In genomic region chr5:168530751-168531150, GRCh38 we compare ENCODE assay signal across 16 cellular contexts. TPM values are rescaled to one million over a fixed set of nuclear protein-coding genes. Genes with fewer than 3 reads are reported as not detected.
DNase-seq lines count a peak whose midpoint lies in the region; ATAC-seq and TF ChIP-seq lines count a peak whose summit lies in the region.
"Had no signal": no experiment of that assay in that cellular context is flagged by ENCODE, and none has a peak within 500 bp of the region (broad histone marks: within the 10 kb centered on the region; RNA-seq: fewer than 3 reads in every experiment).

No MANE protein-coding gene starts in this region.

- ATAC-seq in GM23338: no peak
- ATAC-seq in GM21447 (IDR thresholded peaks at IDR 0.05; ENCODE audit: unreplicated experiment): no peak
- ATAC-seq in GM18861 (IDR thresholded peaks at IDR 0.05; ENCODE audit: unreplicated experiment): no peak

- POLR2A ChIA-PET in CD4-positive, alpha-beta memory T cell (lab: Charles Lee; ENCODE audit: partially characterized antibody): no interaction called here

- no peak overlapping the region for H3K4me2 ChIP-seq in GM23338

- H2AFZ ChIP-seq in GM23338: no peak overlapping the region

- H3K79me2 ChIP-seq in GM23338 (replicated peaks; ENCODE audit: insufficient read depth): no peaks in the 10 kb centered on the region

- no peaks in the 10 kb centered on the region for H3K9me2 ChIP-seq in GM23338 (ENCODE audit: insufficient read depth)

- H3K36me3 Mint-ChIP-seq in CD4-positive, alpha-beta memory T cell: peaks cover 0 to 4% of the 10 kb centered on the region in 2 donors
- H3K36me3 Mint-ChIP-seq in GM23338 (ENCODE audit: low read depth) (peaks cover 12% of the 10 kb centered on the region), brain (peaks cover 11% of the 10 kb centered on the region), nephron (ENCODE audit: low read depth) (peaks cover 7% of the 10 kb centered on the region)

- H3K27me3 ChIP-seq in CD4-positive, alpha-beta memory T cell (ENCODE audit: insufficient read depth, low read length): peaks cover 12% of the 10 kb centered on the region
- H3K27me3 ChIP-seq in GM23338 (ENCODE audit: insufficient read depth): peaks cover 26% of the 10 kb centered on the region

- TF ChIP-seq CTCF in GM23338 (conservative IDR thresholded peaks at IDR 0.05; ENCODE audit: low read depth in 2 of 2) (no peak), brain (conservative IDR thresholded peaks at IDR 0.05) (no peak), nephron (IDR thresholded peaks at IDR 0.05; ENCODE audit: unreplicated experiment in 3 of 3) (no peak)

- H3K4me1 Mint-ChIP-seq in CD4-positive, alpha-beta memory T cell: peaks cover 0 to 22% (median 10%) of the 10 kb centered on the region in 4 donors
- peaks cover 35% of the 10 kb centered on the region; the same call in 2 of the 3 replicates for H3K4me1 Mint-ChIP-seq in GM23338
- H3K4me1 Mint-ChIP-seq in brain: peaks cover 45% of the 10 kb centered on the region
- H3K4me1 Mint-ChIP-seq in nephron: no peaks in the 10 kb centered on the region

- no peak for DNase-seq in CD4-positive, alpha-beta memory T cell
- no peak for DNase-seq in GM23338 (ENCODE audit: low spot score)
- no peak for DNase-seq in DMS53 treated with DMSO at 0.1 percent for 48 hours (lab: John Stamatoyannopoulos, UW; ENCODE audit: unreplicated experiment)
- DNase-seq: activated effector memory CD4-positive, alpha-beta T cell treated with anti-CD3 and anti-CD28 coated beads, Interleukin-2, amount 50 U/mL, for 16 hours; DMS153; kidney; NCI-H1092 treated with DMSO at 0.1 percent for 48 hours; stimulated activated CD4-positive, alpha-beta T cell treated with anti-CD3 and anti-CD28 coated beads, Interleukin-4, amount 100 ng/mL, for 4 hours; SW 1271 had no signal

- H3K9me3 ChIP-seq in CD4-positive, alpha-beta memory T cell (ENCODE audit: control insufficient read depth in 1 of 2, low read length in 2 of 2): no peaks in the 10 kb centered on the region

- peaks cover 0 to 7% (median 4%) of the 10 kb centered on the region in 8 donors for H3K9me3 Mint-ChIP-seq in CD4-positive, alpha-beta memory T cell
- H3K9me3 Mint-ChIP-seq in GM23338: peaks cover 12% of the 10 kb centered on the region; the same call in 2 of the 3 replicates
- H3K9me3 Mint-ChIP-seq in brain: peaks cover 0 to 8% (median 3%) of the 10 kb centered on the region in 5 experiments
- H3K9me3 Mint-ChIP-seq in nephron: no peaks in the 10 kb centered on the region

- CTCF ChIA-PET in CD4-positive, alpha-beta memory T cell (lab: Charles Lee; ENCODE audit: partially characterized antibody): no interaction called here

- H3K27me3 Mint-ChIP-seq in CD4-positive, alpha-beta memory T cell: peaks cover 29 to 48% of the 10 kb centered on the region in 2 donors
- H3K27me3 Mint-ChIP-seq in GM23338 (ENCODE audit: insufficient read depth, low read depth, poor library complexity) (peaks cover 33% of the 10 kb centered on the region), brain (peaks cover 6% of the 10 kb centered on the region), nephron (ENCODE audit: low read depth) (peaks cover 43% of the 10 kb centered on the region)

- H3K4me3 Mint-ChIP-seq in CD4-positive, alpha-beta memory T cell: peak overlapping the region in 6 of 8 donors; percentile 36 to 79 (median 57)
- H3K4me3 Mint-ChIP-seq in GM23338 (peak overlapping the region; percentile 82), brain (peak overlapping the region; percentile 81 to 88 (median 84)), nephron (peak overlapping the region; percentile 75 to 81 (median 77))

- H3K4me1 ChIP-seq in CD4-positive, alpha-beta memory T cell (ENCODE audit: insufficient read depth, low read length): peaks cover 7% of the 10 kb centered on the region
- H3K4me1 ChIP-seq in GM23338 (ENCODE audit: insufficient read depth): peaks cover 21% of the 10 kb centered on the region

- H3K27ac Mint-ChIP-seq in CD4-positive, alpha-beta memory T cell: no peak overlapping the region
- H3K27ac Mint-ChIP-seq in GM23338: no peak overlapping the region
- H3K27ac Mint-ChIP-seq in brain: peak overlapping the region in 1 of 5 experiments; percentile 77
- H3K27ac Mint-ChIP-seq in nephron: no peak overlapping the region

- peaks cover 10% of the 10 kb centered on the region for H4K20me1 ChIP-seq in GM23338 (replicated peaks; ENCODE audit: insufficient read depth)

- no peak overlapping the region for H3K4me3 ChIP-seq in CD4-positive, alpha-beta memory T cell (ENCODE audit: low read length in 2 of 2)
- H3K4me3 ChIP-seq in GM23338: no peak overlapping the region
- H3K4me3 ChIP-seq: skin epidermis had no signal

- intact Hi-C loops in CD4-positive, alpha-beta memory T cell (cut with micrococcal nuclease): no loop called here

- no peaks in the 10 kb centered on the region for H3K36me3 ChIP-seq in CD4-positive, alpha-beta memory T cell (ENCODE audit: insufficient read depth, low read length)
- no peaks in the 10 kb centered on the region; the same call in 1 of the 2 replicates for H3K36me3 ChIP-seq in GM23338 (ENCODE audit: insufficient read depth)

- H3K27ac ChIP-seq in CD4-positive, alpha-beta memory T cell (ENCODE audit: low read depth, low read length): no peak overlapping the region
- H3K27ac ChIP-seq in GM23338 (ENCODE audit: low read depth): no peak overlapping the region
- H3K27ac ChIP-seq: skin epidermis had no signal

- H3F3A ChIP-seq in GM23338 (replicated peaks; ENCODE audit: low read depth): 0 out of 2 replicates have a peak, but pooled peaks cover 7% of the 10 kb centered on the region

TF ChIP-seq in GM23338, 12 proteins besides CTCF, POLR2A, EP300 and RAD21:
- TF ChIP-seq POLR2AphosphoS5 (IDR thresholded peaks at IDR 0.05; ENCODE audit: low read depth) (no peak), ETS1 (IDR thresholded peaks at IDR 0.05) (no peak), EZH2 (IDR thresholded peaks at IDR 0.05; ENCODE audit: low read depth, unreplicated experiment) (no peak), NANOG (IDR thresholded peaks at IDR 0.05; ENCODE audit: borderline replicate concordance) (no peak)

RNA-seq across cellular contexts. Expression of gene FBLL1, which starts 1.6 kb away (rescaled TPM):
- under 1 TPM in 1 of 2 experiments, not detected in 1; 0.20 TPM for total RNA-seq in CD4-positive, alpha-beta memory T cell
- polyA plus RNA-seq in CD4-positive, alpha-beta memory T cell: not detected
- 6.0 and 7.1 TPM in 2 replicates for total RNA-seq in GM23338 (2014; rRNA removed; shearing (Covaris generic))
- polyA plus RNA-seq in GM23338 (2016; fragmentation: Nextera tagmentation; extraction: Ambion mirVana) (2.3 and 4.3 TPM in 2 replicates), brain (ENCODE audit: insufficient read depth, low read depth, low replicate concordance) (33.1 TPM)
- total RNA-seq: activated CD8-positive, alpha-beta memory T cell treated with anti-CD3 and anti-CD28 coated beads for 36 hours; mesenteric fat pad had no signal

RNA-seq across cellular contexts. Expression of gene RARS1, which starts 44.5 kb away (rescaled TPM):
- total RNA-seq in CD4-positive, alpha-beta memory T cell: 10 to 100 TPM; 82.5 to 82.8 TPM
- polyA plus RNA-seq in CD4-positive, alpha-beta memory T cell: 10 to 100 TPM; 19.1 to 32.6 TPM
- total RNA-seq in GM23338 (2014; rRNA removed; shearing (Covaris generic)): 129 and 138 TPM in 2 replicates
- polyA plus RNA-seq in GM23338 (2016; fragmentation: Nextera tagmentation; extraction: Ambion mirVana): 63.5 and 75.1 TPM in 2 replicates
- 19.6 TPM for polyA plus RNA-seq in brain (ENCODE audit: insufficient read depth, low read depth, low replicate concordance)

RNA-seq across cellular contexts. Expression of gene PANK3, which starts 48.4 kb away (rescaled TPM):
- total RNA-seq in CD4-positive, alpha-beta memory T cell: 10 to 100 TPM; 57.3 to 59.8 TPM
- polyA plus RNA-seq in CD4-positive, alpha-beta memory T cell: 1 to 10 TPM; 1.4 to 8.7 TPM
- 91.6 and 101 TPM in 2 replicates for total RNA-seq in GM23338 (2014; rRNA removed; shearing (Covaris generic))
- polyA plus RNA-seq in GM23338 (2016; fragmentation: Nextera tagmentation; extraction: Ambion mirVana) (14.0 and 17.0 TPM in 2 replicates), brain (ENCODE audit: insufficient read depth, low read depth, low replicate concordance) (6.4 TPM)
